ENCODE assay signal across 9 cellular contexts in the genomic region with DNA sequence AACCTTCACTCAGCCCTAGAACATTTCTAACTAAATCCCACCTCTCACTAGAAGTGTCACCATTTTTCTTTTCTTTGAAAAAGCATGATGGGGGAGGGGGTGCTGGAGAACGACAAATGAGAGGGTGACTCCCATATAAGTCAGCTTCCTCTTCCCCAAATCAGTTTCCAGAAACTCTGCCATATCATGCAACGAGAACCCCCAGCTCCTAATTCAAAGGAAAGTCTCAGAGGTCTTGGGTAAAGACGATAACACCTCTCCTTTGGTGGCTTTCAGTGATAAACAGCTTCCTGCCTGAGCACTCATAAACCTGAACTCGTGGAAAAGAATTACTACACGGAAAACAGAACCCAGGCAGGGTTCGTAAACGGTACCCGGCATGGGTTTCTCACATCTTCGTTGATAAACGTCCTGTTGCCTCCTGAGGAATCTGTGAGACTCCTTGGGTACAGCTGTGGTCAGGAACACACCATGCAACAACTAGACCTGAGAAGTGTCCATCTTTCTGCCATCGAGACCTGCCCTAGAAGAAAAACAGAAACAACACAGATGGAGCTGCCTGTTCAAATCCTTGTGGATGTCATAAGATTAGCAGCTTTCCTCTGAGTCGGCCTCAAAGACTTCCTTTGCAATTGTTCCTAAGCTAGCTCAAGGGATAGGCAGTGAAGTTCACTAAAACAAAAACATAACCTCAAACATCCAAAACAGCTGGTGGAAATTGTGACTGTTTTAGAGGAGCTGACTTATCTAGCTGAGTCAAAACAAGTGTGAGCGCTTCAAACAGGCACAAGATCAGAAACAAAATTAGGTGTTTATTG.
A peak's percentile ranks its signal among the peaks of the same experiment; 100 is the strongest.
DNase-seq lines count a peak whose midpoint lies in the region; ATAC-seq and TF ChIP-seq lines count a peak whose summit lies in the region.
"Had no signal": no experiment of that assay in that cellular context is flagged by ENCODE, and none has a peak within 500 bp of the region (broad histone marks: within the 10 kb centered on the region; RNA-seq: fewer than 3 reads in every experiment).

No MANE protein-coding gene starts in this region.

- H3K4me1 ChIP-seq in GM23338 (ENCODE audit: insufficient read depth) (peaks cover 6% of the 10 kb centered on the region; the same call in 1 of the 2 replicates), heart right ventricle (peaks cover 0 to 24% (median 0%) of the 10 kb centered on the region in 9 donors), body of pancreas (no peaks in the 10 kb centered on the region)

- TF ChIP-seq POLR2A in body of pancreas (IDR thresholded peaks at IDR 0.05): no peak

- CTCF ChIA-PET in AG04450 (lab: Charles Lee): no interaction called here

- H3K4me3 ChIP-seq in AG04450 (ENCODE audit: low read depth, low read length): no peak overlapping the region
- no peak overlapping the region for H3K4me3 ChIP-seq in GM23338
- peak overlapping the region in 1 of 10 donors; percentile 3 for H3K4me3 ChIP-seq in heart right ventricle
- H3K4me3 ChIP-seq in body of pancreas: no peak overlapping the region

- H3K4me2 ChIP-seq in GM23338: no peak overlapping the region

- peak overlapping the region; percentile 20; the same call in 1 of the 2 replicates for H2AFZ ChIP-seq in GM23338

- H3K27ac ChIP-seq in AG04450 (ENCODE audit: low read depth, low read length): peak overlapping the region; percentile 80
- H3K27ac ChIP-seq in GM23338 (ENCODE audit: low read depth): no peak overlapping the region
- H3K27ac ChIP-seq in heart right ventricle: peak overlapping the region in 4 of 10 donors; percentile 27 to 54 (median 33)
- H3K27ac ChIP-seq in body of pancreas: no peak overlapping the region

- H3K27me3 Mint-ChIP-seq in GM23338 (ENCODE audit: insufficient read depth, low read depth, poor library complexity): no peaks in the 10 kb centered on the region
- no peaks in the 10 kb centered on the region for H3K27me3 Mint-ChIP-seq in activated T-helper 1 cell treated with anti-CD3 and anti-CD28 coated beads, Interleukin-12 subunit alpha, Interleukin-12 subunit beta, Interleukin-2, Interleukin-4 antibody, amounts not matched to agents 30 ng/mL and 10 ng/mL and 1 ng/mL, durations not matched to agents 14 hours and 24 hours and 36 hours (ENCODE audit: insufficient read depth)

- H3F3A ChIP-seq in GM23338 (replicated peaks; ENCODE audit: low read depth): no peaks in the 10 kb centered on the region

- WGBS in heart right ventricle, 2 donors: 56 to 58% methylated on average over 13 of the region's 13 CpGs
- WGBS in body of pancreas, 2 donors: 54 to 82% methylated on average over 13 of the region's 13 CpGs

- intact Hi-C loops in activated T-helper 1 cell treated with anti-CD3 and anti-CD28 coated beads, Interleukin-12 subunit alpha, Interleukin-12 subunit beta, Interleukin-2, Interleukin-4 antibody, amounts not matched to agents 30 ng/mL and 10 ng/mL and 1 ng/mL, durations not matched to agents 14 hours and 24 hours and 36 hours (cut with micrococcal nuclease): loop anchor here (1.0 to 10.0 kb wide), 22 partner anchors 8 to 614 kb away; partner anchors contain the start of gene PRDM1
- intact Hi-C loops in heart right ventricle (cut with DNase I): loop anchor here in 1 of 10 donors (10.0 kb wide), 1 partner anchor 156 kb away; no protein-coding TSS in a partner anchor
- intact Hi-C loops in body of pancreas (cut with DNase I): no loop called here

- H4K20me1 ChIP-seq in GM23338 (replicated peaks; ENCODE audit: insufficient read depth): no peaks in the 10 kb centered on the region

- H3K9me3 Mint-ChIP-seq in GM23338: no peaks in the 10 kb centered on the region
- no peaks in the 10 kb centered on the region for H3K9me3 Mint-ChIP-seq in activated T-helper 1 cell treated with anti-CD3 and anti-CD28 coated beads, Interleukin-12 subunit alpha, Interleukin-12 subunit beta, Interleukin-2, Interleukin-4 antibody, amounts not matched to agents 30 ng/mL and 10 ng/mL and 1 ng/mL, durations not matched to agents 14 hours and 24 hours and 36 hours

- no peaks in the 10 kb centered on the region for H3K36me3 Mint-ChIP-seq in GM23338 (ENCODE audit: low read depth)
- H3K36me3 Mint-ChIP-seq in activated T-helper 1 cell treated with anti-CD3 and anti-CD28 coated beads, Interleukin-12 subunit alpha, Interleukin-12 subunit beta, Interleukin-2, Interleukin-4 antibody, amounts not matched to agents 30 ng/mL and 10 ng/mL and 1 ng/mL, durations not matched to agents 14 hours and 24 hours and 36 hours (ENCODE audit: low read depth): peaks cover 2% of the 10 kb centered on the region

- POLR2A ChIA-PET in AG04450 (lab: Yijun Ruan, JAX): interaction anchor here (1.0 to 1.2 kb wide), 2 partner anchors 32 to 92 kb away, joined by 3 to 4 read pairs; no protein-coding TSS in a partner anchor

- H3K4me1 Mint-ChIP-seq in GM23338: no peaks in the 10 kb centered on the region
- peaks cover 25% of the 10 kb centered on the region for H3K4me1 Mint-ChIP-seq in activated T-helper 1 cell treated with anti-CD3 and anti-CD28 coated beads, Interleukin-12 subunit alpha, Interleukin-12 subunit beta, Interleukin-2, Interleukin-4 antibody, amounts not matched to agents 30 ng/mL and 10 ng/mL and 1 ng/mL, durations not matched to agents 14 hours and 24 hours and 36 hours (ENCODE audit: low read depth)

- H3K79me2 ChIP-seq in GM23338 (replicated peaks; ENCODE audit: insufficient read depth): no peaks in the 10 kb centered on the region

- no peak for TF ChIP-seq CTCF in AG04450 (IDR thresholded peaks at IDR 0.05; ENCODE audit: low read depth, low read length)
- no peak for TF ChIP-seq CTCF in GM23338 (conservative IDR thresholded peaks at IDR 0.05; ENCODE audit: low read depth in 2 of 2)
- TF ChIP-seq CTCF in heart right ventricle (IDR thresholded peaks at IDR 0.05): no peak
- TF ChIP-seq CTCF in body of pancreas (IDR thresholded peaks at IDR 0.05): no peak

- H3K9me3 ChIP-seq in AG04450 (ENCODE audit: control insufficient read depth, insufficient read depth, low read length) (no peaks in the 10 kb centered on the region), heart right ventricle (no peaks in the 10 kb centered on the region), body of pancreas (no peaks in the 10 kb centered on the region)

- H3K27me3 ChIP-seq in AG04450 (ENCODE audit: control insufficient read depth, insufficient read depth, low read length) (no peaks in the 10 kb centered on the region), GM23338 (ENCODE audit: insufficient read depth) (no peaks in the 10 kb centered on the region), heart right ventricle (no peaks in the 10 kb centered on the region), body of pancreas (no peaks in the 10 kb centered on the region)

- 0 out of 2 replicates have a peak, but pooled peaks cover 3% of the 10 kb centered on the region for H3K9me2 ChIP-seq in GM23338 (ENCODE audit: insufficient read depth)

- peak; percentile 68 for DNase-seq in AG04450 (ENCODE audit: low read depth, low spot score)
- no peak for DNase-seq in GM23338 (ENCODE audit: low spot score)
- DNase-seq in activated T-helper 1 cell treated with anti-CD3 and anti-CD28 coated beads, Interleukin-12 subunit alpha, Interleukin-12 subunit beta, Interleukin-2, Interleukin-4 antibody, amounts not matched to agents 30 ng/mL and 10 ng/mL and 1 ng/mL, durations not matched to agents 14 hours and 24 hours and 36 hours (ENCODE audit: low spot score): peak; percentile 34
- no peak for DNase-seq in heart right ventricle
- DNase-seq in body of pancreas: no peak
- DNase-seq in NCI-H2107 treated with DMSO at 0.1 percent for 48 hours (lab: John Stamatoyannopoulos, UW; ENCODE audit: unreplicated experiment): no peak
- no peak for DNase-seq in DMS79 (lab: John Stamatoyannopoulos, UW)
- DNase-seq: NCI-H69 had no signal

- H3K27ac Mint-ChIP-seq in GM23338: no peak overlapping the region
- peak overlapping the region; percentile 94 for H3K27ac Mint-ChIP-seq in activated T-helper 1 cell treated with anti-CD3 and anti-CD28 coated beads, Interleukin-12 subunit alpha, Interleukin-12 subunit beta, Interleukin-2, Interleukin-4 antibody, amounts not matched to agents 30 ng/mL and 10 ng/mL and 1 ng/mL, durations not matched to agents 14 hours and 24 hours and 36 hours

- H3K4me3 Mint-ChIP-seq in GM23338: no peak overlapping the region
- peak overlapping the region; percentile 64 for H3K4me3 Mint-ChIP-seq in activated T-helper 1 cell treated with anti-CD3 and anti-CD28 coated beads, Interleukin-12 subunit alpha, Interleukin-12 subunit beta, Interleukin-2, Interleukin-4 antibody, amounts not matched to agents 30 ng/mL and 10 ng/mL and 1 ng/mL, durations not matched to agents 14 hours and 24 hours and 36 hours

- ATAC-seq in GM23338 (no peak), heart right ventricle (peak in 7 of 8 donors; percentile 37 to 72 (median 62)), body of pancreas (no peak), HG03442 (IDR thresholded peaks at IDR 0.05; ENCODE audit: unreplicated experiment) (no peak)

- H3K36me3 ChIP-seq in GM23338 (ENCODE audit: insufficient read depth) (no peaks in the 10 kb centered on the region), heart right ventricle (no peaks in the 10 kb centered on the region), body of pancreas (replicated peaks in 1 of 2; ENCODE audit: insufficient read depth in 1 of 2, low read depth in 2 of 2) (no peaks in the 10 kb centered on the region)

TF ChIP-seq in GM23338, 12 proteins besides CTCF, POLR2A, EP300 and RAD21 (continues in another document):
- no peak for TF ChIP-seq NANOG (IDR thresholded peaks at IDR 0.05; ENCODE audit: borderline replicate concordance)
- TF ChIP-seq JUNB (IDR thresholded peaks at IDR 0.05; ENCODE audit: unreplicated experiment): no peak
- no peak for TF ChIP-seq CREB1 (CRISPR knock-in tag; IDR thresholded peaks at IDR 0.05; ENCODE audit: low read depth)

Comparison
In these comparisons a context has a peak if more than half of its experiments do, and no peak if none do; other contexts are left out.
1. DNase-seq: peak in AG04450 (single experiment) and activated T-helper 1 cell treated with anti-CD3 and anti-CD28 coated beads, Interleukin-12 subunit alpha, Interleukin-12 subunit beta, Interleukin-2, Interleukin-4 antibody, amounts not matched to agents 30 ng/mL and 10 ng/mL and 1 ng/mL, durations not matched to agents 14 hours and 24 hours and 36 hours (single experiment); none in GM23338 (single experiment), heart right ventricle (0 of 2), body of pancreas (0 of 4), NCI-H2107 treated with DMSO at 0.1 percent for 48 hours (single experiment) and DMS79 (single experiment).
2. ATAC-seq: peak in heart right ventricle (7 of 8); none in GM23338 (single experiment), body of pancreas (single experiment) and HG03442 (single experiment).